1 cellular context compared by ENCODE assay signal in the genomic region with DNA sequence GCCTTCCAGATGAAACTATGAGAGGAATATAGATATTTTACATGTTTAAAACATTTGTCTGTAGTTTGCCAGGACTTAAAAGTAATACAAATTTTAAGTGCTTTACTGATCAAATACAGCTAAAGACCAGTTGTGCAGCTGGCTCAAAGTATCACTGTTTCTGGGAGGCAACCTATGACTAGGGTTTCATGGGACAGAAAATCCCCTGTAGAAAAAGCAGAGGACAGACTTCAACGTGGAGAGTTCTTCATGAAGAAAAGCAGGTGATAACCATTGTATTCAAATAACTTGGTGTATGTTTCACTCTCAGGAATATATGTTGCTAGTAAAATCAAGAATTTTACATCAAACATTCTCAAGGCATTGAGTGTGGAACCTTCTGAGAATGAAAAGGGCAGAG.
TF ChIP-seq lines count a peak whose summit lies in the region.

No MANE protein-coding gene starts in this region.

TF ChIP-seq in GM12878, 131 proteins besides CTCF, POLR2A, EP300 and RAD21:
- TF ChIP-seq, protein P1, sequence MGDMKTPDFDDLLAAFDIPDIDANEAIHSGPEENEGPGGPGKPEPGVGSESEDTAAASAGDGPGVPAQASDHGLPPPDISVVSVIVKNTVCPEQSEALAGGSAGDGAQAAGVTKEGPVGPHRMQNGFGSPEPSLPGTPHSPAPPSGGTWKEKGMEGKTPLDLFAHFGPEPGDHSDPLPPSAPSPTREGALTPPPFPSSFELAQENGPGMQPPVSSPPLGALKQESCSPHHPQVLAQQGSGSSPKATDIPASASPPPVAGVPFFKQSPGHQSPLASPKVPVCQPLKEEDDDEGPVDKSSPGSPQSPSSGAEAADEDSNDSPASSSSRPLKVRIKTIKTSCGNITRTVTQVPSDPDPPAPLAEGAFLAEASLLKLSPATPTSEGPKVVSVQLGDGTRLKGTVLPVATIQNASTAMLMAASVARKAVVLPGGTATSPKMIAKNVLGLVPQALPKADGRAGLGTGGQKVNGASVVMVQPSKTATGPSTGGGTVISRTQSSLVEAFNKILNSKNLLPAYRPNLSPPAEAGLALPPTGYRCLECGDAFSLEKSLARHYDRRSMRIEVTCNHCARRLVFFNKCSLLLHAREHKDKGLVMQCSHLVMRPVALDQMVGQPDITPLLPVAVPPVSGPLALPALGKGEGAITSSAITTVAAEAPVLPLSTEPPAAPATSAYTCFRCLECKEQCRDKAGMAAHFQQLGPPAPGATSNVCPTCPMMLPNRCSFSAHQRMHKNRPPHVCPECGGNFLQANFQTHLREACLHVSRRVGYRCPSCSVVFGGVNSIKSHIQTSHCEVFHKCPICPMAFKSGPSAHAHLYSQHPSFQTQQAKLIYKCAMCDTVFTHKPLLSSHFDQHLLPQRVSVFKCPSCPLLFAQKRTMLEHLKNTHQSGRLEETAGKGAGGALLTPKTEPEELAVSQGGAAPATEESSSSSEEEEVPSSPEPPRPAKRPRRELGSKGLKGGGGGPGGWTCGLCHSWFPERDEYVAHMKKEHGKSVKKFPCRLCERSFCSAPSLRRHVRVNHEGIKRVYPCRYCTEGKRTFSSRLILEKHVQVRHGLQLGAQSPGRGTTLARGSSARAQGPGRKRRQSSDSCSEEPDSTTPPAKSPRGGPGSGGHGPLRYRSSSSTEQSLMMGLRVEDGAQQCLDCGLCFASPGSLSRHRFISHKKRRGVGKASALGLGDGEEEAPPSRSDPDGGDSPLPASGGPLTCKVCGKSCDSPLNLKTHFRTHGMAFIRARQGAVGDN (IDR thresholded peaks at IDR 0.05): no peak
- TF ChIP-seq CBX5 (IDR thresholded peaks at IDR 0.05; ENCODE audit: low read depth) (no peak), BACH1 (IDR thresholded peaks at IDR 0.05; ENCODE audit: borderline replicate concordance) (no peak), STAT1 (conservative IDR thresholded peaks at IDR 0.05) (no peak), ESRRA (IDR thresholded peaks at IDR 0.05; ENCODE audit: low read length) (no peak), BMI1 (IDR thresholded peaks at IDR 0.05; ENCODE audit: borderline replicate concordance) (no peak), POLR2AphosphoS5 (IDR thresholded peaks at IDR 0.05; ENCODE audit: low read length) (no peak), MTA2 (IDR thresholded peaks at IDR 0.05; ENCODE audit: low read depth) (no peak), RAD51 (IDR thresholded peaks at IDR 0.05) (no peak), CEBPB (IDR thresholded peaks at IDR 0.05; ENCODE audit: borderline replicate concordance in 1 of 2, low read depth in 2 of 2, low read length in 2 of 2) (no peak)
- TF ChIP-seq, protein P2, sequence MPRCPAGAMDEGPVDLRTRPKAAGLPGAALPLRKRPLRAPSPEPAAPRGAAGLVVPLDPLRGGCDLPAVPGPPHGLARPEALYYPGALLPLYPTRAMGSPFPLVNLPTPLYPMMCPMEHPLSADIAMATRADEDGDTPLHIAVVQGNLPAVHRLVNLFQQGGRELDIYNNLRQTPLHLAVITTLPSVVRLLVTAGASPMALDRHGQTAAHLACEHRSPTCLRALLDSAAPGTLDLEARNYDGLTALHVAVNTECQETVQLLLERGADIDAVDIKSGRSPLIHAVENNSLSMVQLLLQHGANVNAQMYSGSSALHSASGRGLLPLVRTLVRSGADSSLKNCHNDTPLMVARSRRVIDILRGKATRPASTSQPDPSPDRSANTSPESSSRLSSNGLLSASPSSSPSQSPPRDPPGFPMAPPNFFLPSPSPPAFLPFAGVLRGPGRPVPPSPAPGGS (IDR thresholded peaks at IDR 0.05; ENCODE audit: borderline replicate concordance, insufficient read depth, low read depth, low read length, poor library complexity, severe bottlenecking): no peak
- TF ChIP-seq, protein P3, sequence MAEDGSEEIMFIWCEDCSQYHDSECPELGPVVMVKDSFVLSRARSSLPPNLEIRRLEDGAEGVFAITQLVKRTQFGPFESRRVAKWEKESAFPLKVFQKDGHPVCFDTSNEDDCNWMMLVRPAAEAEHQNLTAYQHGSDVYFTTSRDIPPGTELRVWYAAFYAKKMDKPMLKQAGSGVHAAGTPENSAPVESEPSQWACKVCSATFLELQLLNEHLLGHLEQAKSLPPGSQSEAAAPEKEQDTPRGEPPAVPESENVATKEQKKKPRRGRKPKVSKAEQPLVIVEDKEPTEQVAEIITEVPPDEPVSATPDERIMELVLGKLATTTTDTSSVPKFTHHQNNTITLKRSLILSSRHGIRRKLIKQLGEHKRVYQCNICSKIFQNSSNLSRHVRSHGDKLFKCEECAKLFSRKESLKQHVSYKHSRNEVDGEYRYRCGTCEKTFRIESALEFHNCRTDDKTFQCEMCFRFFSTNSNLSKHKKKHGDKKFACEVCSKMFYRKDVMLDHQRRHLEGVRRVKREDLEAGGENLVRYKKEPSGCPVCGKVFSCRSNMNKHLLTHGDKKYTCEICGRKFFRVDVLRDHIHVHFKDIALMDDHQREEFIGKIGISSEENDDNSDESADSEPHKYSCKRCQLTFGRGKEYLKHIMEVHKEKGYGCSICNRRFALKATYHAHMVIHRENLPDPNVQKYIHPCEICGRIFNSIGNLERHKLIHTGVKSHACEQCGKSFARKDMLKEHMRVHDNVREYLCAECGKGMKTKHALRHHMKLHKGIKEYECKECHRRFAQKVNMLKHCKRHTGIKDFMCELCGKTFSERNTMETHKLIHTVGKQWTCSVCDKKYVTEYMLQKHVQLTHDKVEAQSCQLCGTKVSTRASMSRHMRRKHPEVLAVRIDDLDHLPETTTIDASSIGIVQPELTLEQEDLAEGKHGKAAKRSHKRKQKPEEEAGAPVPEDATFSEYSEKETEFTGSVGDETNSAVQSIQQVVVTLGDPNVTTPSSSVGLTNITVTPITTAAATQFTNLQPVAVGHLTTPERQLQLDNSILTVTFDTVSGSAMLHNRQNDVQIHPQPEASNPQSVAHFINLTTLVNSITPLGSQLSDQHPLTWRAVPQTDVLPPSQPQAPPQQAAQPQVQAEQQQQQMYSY (CRISPR knock-in tag; IDR thresholded peaks at IDR 0.05): no peak
- TF ChIP-seq, protein P4, sequence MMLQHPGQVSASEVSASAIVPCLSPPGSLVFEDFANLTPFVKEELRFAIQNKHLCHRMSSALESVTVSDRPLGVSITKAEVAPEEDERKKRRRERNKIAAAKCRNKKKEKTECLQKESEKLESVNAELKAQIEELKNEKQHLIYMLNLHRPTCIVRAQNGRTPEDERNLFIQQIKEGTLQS (IDR thresholded peaks at IDR 0.05; ENCODE audit: borderline replicate concordance, extremely low read depth, low read depth, low read length): no peak
- TF ChIP-seq, protein P5, sequence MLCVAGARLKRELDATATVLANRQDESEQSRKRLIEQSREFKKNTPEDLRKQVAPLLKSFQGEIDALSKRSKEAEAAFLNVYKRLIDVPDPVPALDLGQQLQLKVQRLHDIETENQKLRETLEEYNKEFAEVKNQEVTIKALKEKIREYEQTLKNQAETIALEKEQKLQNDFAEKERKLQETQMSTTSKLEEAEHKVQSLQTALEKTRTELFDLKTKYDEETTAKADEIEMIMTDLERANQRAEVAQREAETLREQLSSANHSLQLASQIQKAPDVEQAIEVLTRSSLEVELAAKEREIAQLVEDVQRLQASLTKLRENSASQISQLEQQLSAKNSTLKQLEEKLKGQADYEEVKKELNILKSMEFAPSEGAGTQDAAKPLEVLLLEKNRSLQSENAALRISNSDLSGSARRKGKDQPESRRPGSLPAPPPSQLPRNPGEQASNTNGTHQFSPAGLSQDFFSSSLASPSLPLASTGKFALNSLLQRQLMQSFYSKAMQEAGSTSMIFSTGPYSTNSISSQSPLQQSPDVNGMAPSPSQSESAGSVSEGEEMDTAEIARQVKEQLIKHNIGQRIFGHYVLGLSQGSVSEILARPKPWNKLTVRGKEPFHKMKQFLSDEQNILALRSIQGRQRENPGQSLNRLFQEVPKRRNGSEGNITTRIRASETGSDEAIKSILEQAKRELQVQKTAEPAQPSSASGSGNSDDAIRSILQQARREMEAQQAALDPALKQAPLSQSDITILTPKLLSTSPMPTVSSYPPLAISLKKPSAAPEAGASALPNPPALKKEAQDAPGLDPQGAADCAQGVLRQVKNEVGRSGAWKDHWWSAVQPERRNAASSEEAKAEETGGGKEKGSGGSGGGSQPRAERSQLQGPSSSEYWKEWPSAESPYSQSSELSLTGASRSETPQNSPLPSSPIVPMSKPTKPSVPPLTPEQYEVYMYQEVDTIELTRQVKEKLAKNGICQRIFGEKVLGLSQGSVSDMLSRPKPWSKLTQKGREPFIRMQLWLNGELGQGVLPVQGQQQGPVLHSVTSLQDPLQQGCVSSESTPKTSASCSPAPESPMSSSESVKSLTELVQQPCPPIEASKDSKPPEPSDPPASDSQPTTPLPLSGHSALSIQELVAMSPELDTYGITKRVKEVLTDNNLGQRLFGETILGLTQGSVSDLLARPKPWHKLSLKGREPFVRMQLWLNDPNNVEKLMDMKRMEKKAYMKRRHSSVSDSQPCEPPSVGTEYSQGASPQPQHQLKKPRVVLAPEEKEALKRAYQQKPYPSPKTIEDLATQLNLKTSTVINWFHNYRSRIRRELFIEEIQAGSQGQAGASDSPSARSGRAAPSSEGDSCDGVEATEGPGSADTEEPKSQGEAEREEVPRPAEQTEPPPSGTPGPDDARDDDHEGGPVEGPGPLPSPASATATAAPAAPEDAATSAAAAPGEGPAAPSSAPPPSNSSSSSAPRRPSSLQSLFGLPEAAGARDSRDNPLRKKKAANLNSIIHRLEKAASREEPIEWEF (IDR thresholded peaks at IDR 0.05; ENCODE audit: insufficient replicate concordance, low read depth, low read length): no peak
